ENCODE assay signal across 2 cellular contexts in the genomic region with DNA sequence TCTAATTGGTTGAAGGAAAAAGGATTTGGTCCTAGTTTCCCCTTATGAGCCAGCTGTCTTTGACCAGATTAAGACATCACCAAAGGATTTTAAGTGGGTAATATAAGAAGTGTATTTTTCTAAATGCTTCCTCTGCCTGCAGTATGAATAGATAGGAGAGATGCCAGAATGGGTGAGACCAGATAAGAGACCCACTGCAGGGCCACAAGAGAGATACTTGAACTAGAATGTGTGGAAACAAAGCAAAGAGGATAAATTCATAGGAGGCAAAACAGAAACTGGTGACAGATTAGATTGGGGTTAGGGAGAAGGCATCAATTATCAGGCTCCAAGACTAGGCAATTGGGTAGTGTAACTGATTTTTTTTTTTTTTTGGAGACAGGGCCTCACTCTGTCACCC.
TF ChIP-seq lines count a peak whose summit lies in the region.

No MANE protein-coding gene starts in this region.

TF ChIP-seq in HepG2, 621 proteins besides CTCF, POLR2A, EP300 and RAD21:
- TF ChIP-seq CBX2 (IDR thresholded peaks at IDR 0.05; ENCODE audit: low read depth, low read length) (no peak), CBX2 (CRISPR knock-in tag; IDR thresholded peaks at IDR 0.05; ENCODE audit: low read depth) (no peak), EZH2 (conservative IDR thresholded peaks at IDR 0.05; ENCODE audit: low read depth, low read length) (no peak), ZNF572 (CRISPR knock-in tag; IDR thresholded peaks at IDR 0.05) (no peak), NR3C1 (CRISPR knock-in tag; IDR thresholded peaks at IDR 0.05) (no peak), ZNF460 (CRISPR knock-in tag; IDR thresholded peaks at IDR 0.05; ENCODE audit: borderline replicate concordance) (no peak), FOXO4 (CRISPR knock-in tag; conservative IDR thresholded peaks at IDR 0.05) (no peak), RCOR2 (CRISPR knock-in tag; IDR thresholded peaks at IDR 0.05) (no peak), SNAPC5 (CRISPR knock-in tag; IDR thresholded peaks at IDR 0.05; ENCODE audit: borderline replicate concordance) (no peak), HOXA3 (CRISPR knock-in tag; IDR thresholded peaks at IDR 0.05) (no peak), SAP130 (CRISPR knock-in tag; IDR thresholded peaks at IDR 0.05; ENCODE audit: low read depth) (no peak), SNRNP70 (IDR thresholded peaks at IDR 0.05; ENCODE audit: low read depth, low read length) (no peak), NFKB2 (CRISPR knock-in tag; IDR thresholded peaks at IDR 0.05; ENCODE audit: borderline replicate concordance) (no peak), THRA (CRISPR knock-in tag; IDR thresholded peaks at IDR 0.05; ENCODE audit: borderline replicate concordance) (no peak), SP4 (CRISPR knock-in tag; IDR thresholded peaks at IDR 0.05) (no peak), RBAK (CRISPR knock-in tag; IDR thresholded peaks at IDR 0.05) (no peak), ZNF547 (CRISPR knock-in tag; IDR thresholded peaks at IDR 0.05) (no peak), TBX2 (CRISPR knock-in tag; IDR thresholded peaks at IDR 0.05; ENCODE audit: borderline replicate concordance) (no peak), ZBTB42 (CRISPR knock-in tag; IDR thresholded peaks at IDR 0.05) (no peak)
- TF ChIP-seq, protein P1, sequence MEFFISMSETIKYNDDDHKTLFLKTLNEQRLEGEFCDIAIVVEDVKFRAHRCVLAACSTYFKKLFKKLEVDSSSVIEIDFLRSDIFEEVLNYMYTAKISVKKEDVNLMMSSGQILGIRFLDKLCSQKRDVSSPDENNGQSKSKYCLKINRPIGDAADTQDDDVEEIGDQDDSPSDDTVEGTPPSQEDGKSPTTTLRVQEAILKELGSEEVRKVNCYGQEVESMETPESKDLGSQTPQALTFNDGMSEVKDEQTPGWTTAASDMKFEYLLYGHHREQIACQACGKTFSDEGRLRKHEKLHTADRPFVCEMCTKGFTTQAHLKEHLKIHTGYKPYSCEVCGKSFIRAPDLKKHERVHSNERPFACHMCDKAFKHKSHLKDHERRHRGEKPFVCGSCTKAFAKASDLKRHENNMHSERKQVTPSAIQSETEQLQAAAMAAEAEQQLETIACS (CRISPR knock-in tag; IDR thresholded peaks at IDR 0.05), result no peak

TF ChIP-seq in WTC11, 78 proteins besides CTCF, POLR2A, EP300 and RAD21:
- TF ChIP-seq ZNF232 (CRISPR knock-in tag; IDR thresholded peaks at IDR 0.05) (no peak), CDX4 (CRISPR knock-in tag; IDR thresholded peaks at IDR 0.05; ENCODE audit: borderline replicate concordance) (no peak), TEAD4 (CRISPR knock-in tag; IDR thresholded peaks at IDR 0.05) (no peak), ZNF317 (CRISPR knock-in tag; IDR thresholded peaks at IDR 0.05; ENCODE audit: borderline replicate concordance, low read depth) (no peak), TCF7 (CRISPR knock-in tag; IDR thresholded peaks at IDR 0.05; ENCODE audit: low read depth) (no peak)
- TF ChIP-seq, protein P2, sequence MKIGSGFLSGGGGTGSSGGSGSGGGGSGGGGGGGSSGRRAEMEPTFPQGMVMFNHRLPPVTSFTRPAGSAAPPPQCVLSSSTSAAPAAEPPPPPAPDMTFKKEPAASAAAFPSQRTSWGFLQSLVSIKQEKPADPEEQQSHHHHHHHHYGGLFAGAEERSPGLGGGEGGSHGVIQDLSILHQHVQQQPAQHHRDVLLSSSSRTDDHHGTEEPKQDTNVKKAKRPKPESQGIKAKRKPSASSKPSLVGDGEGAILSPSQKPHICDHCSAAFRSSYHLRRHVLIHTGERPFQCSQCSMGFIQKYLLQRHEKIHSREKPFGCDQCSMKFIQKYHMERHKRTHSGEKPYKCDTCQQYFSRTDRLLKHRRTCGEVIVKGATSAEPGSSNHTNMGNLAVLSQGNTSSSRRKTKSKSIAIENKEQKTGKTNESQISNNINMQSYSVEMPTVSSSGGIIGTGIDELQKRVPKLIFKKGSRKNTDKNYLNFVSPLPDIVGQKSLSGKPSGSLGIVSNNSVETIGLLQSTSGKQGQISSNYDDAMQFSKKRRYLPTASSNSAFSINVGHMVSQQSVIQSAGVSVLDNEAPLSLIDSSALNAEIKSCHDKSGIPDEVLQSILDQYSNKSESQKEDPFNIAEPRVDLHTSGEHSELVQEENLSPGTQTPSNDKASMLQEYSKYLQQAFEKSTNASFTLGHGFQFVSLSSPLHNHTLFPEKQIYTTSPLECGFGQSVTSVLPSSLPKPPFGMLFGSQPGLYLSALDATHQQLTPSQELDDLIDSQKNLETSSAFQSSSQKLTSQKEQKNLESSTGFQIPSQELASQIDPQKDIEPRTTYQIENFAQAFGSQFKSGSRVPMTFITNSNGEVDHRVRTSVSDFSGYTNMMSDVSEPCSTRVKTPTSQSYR (CRISPR knock-in tag; IDR thresholded peaks at IDR 0.05), result no peak
- TF ChIP-seq, protein P3, sequence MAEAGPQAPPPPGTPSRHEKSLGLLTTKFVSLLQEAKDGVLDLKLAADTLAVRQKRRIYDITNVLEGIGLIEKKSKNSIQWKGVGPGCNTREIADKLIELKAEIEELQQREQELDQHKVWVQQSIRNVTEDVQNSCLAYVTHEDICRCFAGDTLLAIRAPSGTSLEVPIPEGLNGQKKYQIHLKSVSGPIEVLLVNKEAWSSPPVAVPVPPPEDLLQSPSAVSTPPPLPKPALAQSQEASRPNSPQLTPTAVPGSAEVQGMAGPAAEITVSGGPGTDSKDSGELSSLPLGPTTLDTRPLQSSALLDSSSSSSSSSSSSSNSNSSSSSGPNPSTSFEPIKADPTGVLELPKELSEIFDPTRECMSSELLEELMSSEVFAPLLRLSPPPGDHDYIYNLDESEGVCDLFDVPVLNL (CRISPR knock-in tag; IDR thresholded peaks at IDR 0.05; ENCODE audit: borderline replicate concordance, low read depth), result no peak
